Comparison of ENCODE assay signal across 24 cellular contexts in genomic region chr21:37554661-37555379, GRCh38.
DNase-seq lines count a peak whose midpoint lies in the region; ATAC-seq, FAIRE-seq and TF ChIP-seq lines count a peak whose summit lies in the region.
"Had no signal": no experiment of that assay in that cellular context is flagged by ENCODE, and none has a peak within 500 bp of the region (broad histone marks: within the 10 kb centered on the region; RNA-seq: fewer than 3 reads in every experiment).

No MANE protein-coding gene starts in this region.

- no peak overlapping the region for H3K4me3 ChIP-seq in HepG2 (replicated peaks in 1 of 3; ENCODE audit: insufficient read depth in 1 of 3, low read depth in 2 of 3, low read length in 3 of 3)
- H3K4me3 ChIP-seq in right lobe of liver = no peak overlapping the region
- no peak overlapping the region for H3K4me3 ChIP-seq in K562
- no peak overlapping the region for H3K4me3 ChIP-seq in BE2C (ENCODE audit: low read depth, low read length)
- H3K4me3 ChIP-seq in effector memory CD4-positive, alpha-beta T cell (ENCODE audit: insufficient read depth, low read depth, low read length, poor library complexity, severe bottlenecking) = no peak overlapping the region
- H3K4me3 ChIP-seq: PC-9 had no signal

- H3K36me3 Mint-ChIP-seq in nephron (ENCODE audit: low read depth) = no peaks in the 10 kb centered on the region
- H3K36me3 Mint-ChIP-seq: CD8-positive, alpha-beta memory T cell had no signal

- H3K9me1 ChIP-seq in K562 (ENCODE audit: control insufficient read depth, insufficient read depth, low read length) = no peaks in the 10 kb centered on the region

- H3K27me3 ChIP-seq in HepG2 (ENCODE audit: control insufficient read depth in 1 of 2, insufficient read depth in 2 of 2, low read length in 2 of 2) = peaks cover 0 to 3% of the 10 kb centered on the region in 2 experiments; a peak in 3 of 5 replicates
- H3K27me3 ChIP-seq in right lobe of liver = no peaks in the 10 kb centered on the region
- H3K27me3 ChIP-seq in K562 (ENCODE audit: control insufficient read depth in 2 of 2, insufficient read depth in 2 of 2, low read length in 2 of 2) = peaks cover 3 to 4% of the 10 kb centered on the region in 2 experiments; a peak in 1 of 5 replicates
- H3K27me3 ChIP-seq in BE2C = no peaks in the 10 kb centered on the region
- H3K27me3 ChIP-seq in effector memory CD4-positive, alpha-beta T cell (replicated peaks; ENCODE audit: control insufficient read depth, insufficient read depth, low read length, poor library complexity, severe bottlenecking) = no peaks in the 10 kb centered on the region

- intact Hi-C loops in HepG2 (cut with micrococcal nuclease; ENCODE audit: unreplicated experiment) (no loop called here), right lobe of liver (cut with DNase I) (no loop called here), K562 (cut with micrococcal nuclease) (no loop called here)

- no peaks in the 10 kb centered on the region for H4K20me1 ChIP-seq in HepG2 (ENCODE audit: insufficient read depth, low read length)
- H4K20me1 ChIP-seq in K562 (replicated peaks; ENCODE audit: control insufficient read depth, insufficient read depth, low read length) = no peaks in the 10 kb centered on the region; the same call in 1 of the 2 replicates

- no peaks in the 10 kb centered on the region for H3K79me2 ChIP-seq in HepG2 (ENCODE audit: insufficient read depth, low read length)
- H3K79me2 ChIP-seq in K562 (ENCODE audit: control insufficient read depth, insufficient read depth, low read length) = no peaks in the 10 kb centered on the region

- BruUV-seq in HepG2 (replicated peaks; lab: Mats Ljungman, UMichigan) = no TSS peak
- no TSS peak for BruUV-seq in K562 (replicated peaks; lab: Mats Ljungman, UMichigan)

- DNase-seq in HepG2 (ENCODE audit: low spot score) (no peak), right lobe of liver (no peak), K562 (ENCODE audit: extremely low read depth in 1 of 4, low spot score in 3 of 4) (no peak), NCI-H128 (lab: John Stamatoyannopoulos, UW; ENCODE audit: unreplicated experiment) (no peak), BE2C (no peak)
- DNase-seq in effector memory CD4-positive, alpha-beta T cell = no peak
- DNase-seq: ACHN; Calu3; CD8-positive, alpha-beta memory T cell; DMS153; Kasumi-1; NCI-H1417 treated with DMSO at 0.1 percent for 48 hours; NCI-H187; NCI-H2227 treated with DMSO at 0.1 percent for 48 hours; NCI-H510A; NCI-H748 treated with DMSO at 0.1 percent for 48 hours; PC-9; RPMI8226; SIG-M5; SK-N-SH had no signal

- H3K9ac ChIP-seq in HepG2 (ENCODE audit: insufficient read depth, low read depth, low read length) = no peak overlapping the region
- H3K9ac ChIP-seq in K562 (ENCODE audit: insufficient read depth in 1 of 2, low read depth in 2 of 2, low read length in 2 of 2) = no peak overlapping the region
- H3K9ac ChIP-seq: SK-N-SH had no signal

- peaks cover 35% of the 10 kb centered on the region for H3K27me3 Mint-ChIP-seq in nephron (ENCODE audit: low read depth)

- FAIRE-seq in HepG2 (lab: Jason Lieb, UNC) = no peak
- FAIRE-seq in K562 (lab: Jason Lieb, UNC) = no peak
- FAIRE-seq: GM12891, H54 had no signal

- H3K27ac Mint-ChIP-seq in nephron = peak overlapping the region; percentile 37 to 75 (median 45)
- H3K27ac Mint-ChIP-seq: CD8-positive, alpha-beta memory T cell had no signal

- H3K4me1 Mint-ChIP-seq in nephron = peaks cover 64% of the 10 kb centered on the region
- H3K4me1 Mint-ChIP-seq: CD8-positive, alpha-beta memory T cell had no signal

- in situ Hi-C loops in HepG2 (cut with HindIII; ENCODE audit: extremely low pct_ligation_motif_present, low pct_unique_long_range_greater_than_20kb) = no loop called here
- in situ Hi-C loops in K562 (cut with MboI) = no loop called here

- H2AFZ ChIP-seq in HepG2 (ENCODE audit: low read length) (no peak overlapping the region), K562 (ENCODE audit: low read depth, low read length) (no peak overlapping the region)
- H2AFZ ChIP-seq: PC-9 had no signal

- TF ChIP-seq RAD21 in HepG2 (CRISPR knock-in tag; IDR thresholded peaks at IDR 0.05) (no peak), K562 (CRISPR knock-in tag; conservative IDR thresholded peaks at IDR 0.05 in 1 of 2, IDR thresholded peaks at IDR 0.05 in 1 of 2) (no peak)

- TF ChIP-seq POLR2A in HepG2 (IDR thresholded peaks at IDR 0.05; ENCODE audit: insufficient read depth in 1 of 2, low read depth in 2 of 2, low read length in 2 of 2) = no peak
- no peak for TF ChIP-seq POLR2A in right lobe of liver (IDR thresholded peaks at IDR 0.05)
- TF ChIP-seq POLR2A in K562 (conservative IDR thresholded peaks at IDR 0.05) = no peak

- H3K9me3 ChIP-seq in HepG2 (ENCODE audit: low read length) (no peaks in the 10 kb centered on the region), right lobe of liver (no peaks in the 10 kb centered on the region), K562 (replicated peaks; ENCODE audit: control insufficient read depth, insufficient read depth, low read depth, low read length) (peaks cover 10% of the 10 kb centered on the region), BE2C (peaks cover 2% of the 10 kb centered on the region; the same call in 1 of the 2 replicates)
- no peaks in the 10 kb centered on the region for H3K9me3 ChIP-seq in effector memory CD4-positive, alpha-beta T cell (ENCODE audit: control insufficient read depth, low read length)
- H3K9me3 ChIP-seq: SK-N-SH had no signal

- peaks cover 15% of the 10 kb centered on the region for H3K9me3 Mint-ChIP-seq in nephron

- CTCF ChIA-PET in HepG2 (lab: Yijun Ruan, JAX; ENCODE audit: low intra/inter-chr PET ratio, low total read pairs) (no interaction called here), K562 (lab: Yijun Ruan, JAX; ENCODE audit: low intra/inter-chr PET ratio) (no interaction called here)

- no peak overlapping the region for H3K27ac ChIP-seq in HepG2 (ENCODE audit: extremely low read length, insufficient read depth, low read length)
- H3K27ac ChIP-seq in right lobe of liver = no peak overlapping the region
- H3K27ac ChIP-seq in K562 (ENCODE audit: extremely low read depth, low read depth, low read length) = no peak overlapping the region
- no peak overlapping the region for H3K27ac ChIP-seq in effector memory CD4-positive, alpha-beta T cell (ENCODE audit: insufficient read depth, low read length, poor library complexity, severe bottlenecking)
- H3K27ac ChIP-seq: C4-2B, PC-9 had no signal

- WGBS in HepG2 (ENCODE audit: low lambda C conversion rate) = 56% methylated on average over 11 of the region's 15 CpGs
- WGBS in right lobe of liver (ENCODE audit: insufficient coverage, low coverage, low lambda C conversion rate, missing lambda C conversion rate) = 80% methylated on average over 14 of the region's 15 CpGs
- WGBS in K562 (ENCODE audit: insufficient coverage, low coverage, missing lambda C conversion rate) = 37% methylated on average over 15 of the region's 15 CpGs

- POLR2A ChIA-PET in HepG2 (lab: Yijun Ruan, JAX) (no interaction called here), K562 (lab: Yijun Ruan, JAX) (interaction anchor here (0.6 to 4.1 kb wide), 6 partner anchors 9 to 1322 kb away, joined by 3 to 26 read pairs (median 4); no protein-coding TSS in a partner anchor)

- TF ChIP-seq CTCF in HepG2 (CRISPR knock-in tag; IDR thresholded peaks at IDR 0.05) (no peak), right lobe of liver (IDR thresholded peaks at IDR 0.05) (no peak), K562 (IDR thresholded peaks at IDR 0.05 in 2 of 3, conservative IDR thresholded peaks at IDR 0.05 in 1 of 3; ENCODE audit: insufficient read depth in 2 of 3, low read depth in 1 of 3, low read length in 3 of 3) (no peak), nephron (IDR thresholded peaks at IDR 0.05; ENCODE audit: unreplicated experiment in 3 of 3) (no peak), BE2C (IDR thresholded peaks at IDR 0.05; ENCODE audit: low read depth, low read length) (no peak)

- H3K36me3 ChIP-seq in HepG2 (replicated peaks in 1 of 2; ENCODE audit: control insufficient read depth in 1 of 2, insufficient read depth in 2 of 2, low read length in 2 of 2) (no peaks in the 10 kb centered on the region), right lobe of liver (no peaks in the 10 kb centered on the region), K562 (ENCODE audit: control insufficient read depth, insufficient read depth, low read length) (no peaks in the 10 kb centered on the region), BE2C (no peaks in the 10 kb centered on the region)
- H3K36me3 ChIP-seq in effector memory CD4-positive, alpha-beta T cell (ENCODE audit: control insufficient read depth, insufficient read depth, low read length) = no peaks in the 10 kb centered on the region

- peak overlapping the region in 2 of 3 experiments; percentile 1 to 7 for H3K4me3 Mint-ChIP-seq in nephron
- H3K4me3 Mint-ChIP-seq: CD8-positive, alpha-beta memory T cell had no signal

- peaks cover 47% of the 10 kb centered on the region for H3K4me1 ChIP-seq in HepG2 (ENCODE audit: insufficient read depth, low read length)
- H3K4me1 ChIP-seq in right lobe of liver = no peaks in the 10 kb centered on the region
- H3K4me1 ChIP-seq in K562 (replicated peaks in 1 of 2; ENCODE audit: control insufficient read depth in 2 of 2, insufficient read depth in 2 of 2, low read length in 2 of 2) = peaks cover 21 to 22% of the 10 kb centered on the region in 2 experiments
- H3K4me1 ChIP-seq in BE2C = no peaks in the 10 kb centered on the region
- H3K4me1 ChIP-seq in effector memory CD4-positive, alpha-beta T cell (ENCODE audit: control insufficient read depth, insufficient read depth, low read length, poor library complexity, severe bottlenecking) = no peaks in the 10 kb centered on the region

- ATAC-seq in HepG2 = no peak
- no peak for ATAC-seq in right lobe of liver
- no peak for ATAC-seq in K562

- no peak overlapping the region for H3K4me2 ChIP-seq in HepG2 (ENCODE audit: low read depth, low read length)
- no peak overlapping the region for H3K4me2 ChIP-seq in K562 (ENCODE audit: insufficient read depth, low read length)
- H3K4me2 ChIP-seq: PC-9, SK-N-SH had no signal

- TF ChIP-seq EP300 in HepG2 (IDR thresholded peaks at IDR 0.05; ENCODE audit: low read depth in 2 of 2, low read length in 2 of 2) (no peak), HepG2 (CRISPR knock-in tag; IDR thresholded peaks at IDR 0.05; ENCODE audit: borderline replicate concordance) (no peak), K562 (IDR thresholded peaks at IDR 0.05; ENCODE audit: low read length) (no peak)

TF ChIP-seq in HepG2, 621 proteins besides CTCF, POLR2A, EP300 and RAD21:
- TF ChIP-seq ZFP36L2 (CRISPR knock-in tag; IDR thresholded peaks at IDR 0.05) (no peak), MAFF (IDR thresholded peaks at IDR 0.05; ENCODE audit: low read depth, low read length) (peak; percentile 87), MAFK (conservative IDR thresholded peaks at IDR 0.05 in 1 of 2, IDR thresholded peaks at IDR 0.05 in 1 of 2; ENCODE audit: low read length in 2 of 2) (peak; percentile 76 to 91)

TF ChIP-seq in K562, 482 proteins besides CTCF, POLR2A, EP300 and RAD21 (continues in another document):
- peak; percentile 75 for TF ChIP-seq MAFG (tag; conservative IDR thresholded peaks at IDR 0.05)

Comparison
In these comparisons a context has a peak if more than half of its experiments do, and no peak if none do; other contexts are left out.
1. Of the 241 proteins assayed by ChIP-seq in both HepG2 and K562: peak only in HepG2: none; only in K562: MAFG; in both: MAFF and MAFK; in neither: 238.